14 cellular contexts compared by ENCODE assay signal in genomic region chr14:34065222-34065621, GRCh38.
DNase-seq lines count a peak whose midpoint lies in the region; ATAC-seq and TF ChIP-seq lines count a peak whose summit lies in the region.
"Had no signal": no experiment of that assay in that cellular context is flagged by ENCODE, and none has a peak within 500 bp of the region (broad histone marks: within the 10 kb centered on the region; RNA-seq: fewer than 3 reads in every experiment).

No MANE protein-coding gene starts in this region.

- H4K12ac ChIP-seq in trophoblast cell (ENCODE audit: low read depth, low read length), result no peak overlapping the region

- ATAC-seq in heart right ventricle, result no peak
- ATAC-seq: HCT116 had no signal

- H3K36me3 ChIP-seq in heart right ventricle (no peaks in the 10 kb centered on the region), HAP-1 (replicated peaks) (no peaks in the 10 kb centered on the region), ascending aorta (no peaks in the 10 kb centered on the region), trophoblast cell (ENCODE audit: control insufficient read depth in 1 of 2, insufficient read depth in 2 of 2, low read length in 2 of 2) (no peaks in the 10 kb centered on the region)
- H3K36me3 ChIP-seq: BLaER1 treated with 17β-estradiol and CSF1 and Interleukin-3, amounts not matched to agents 10 nM and 100 nM had no signal

- no peak overlapping the region for H2BK120ac ChIP-seq in trophoblast cell (ENCODE audit: insufficient read depth, low read length, poor library complexity)

- no peak overlapping the region for H4K91ac ChIP-seq in trophoblast cell (ENCODE audit: low read depth, low read length)

- H2AK5ac ChIP-seq in trophoblast cell (ENCODE audit: low read length), result no peak overlapping the region

- peaks cover 0 to 11% (median 0%) of the 10 kb centered on the region in 11 donors for H3K9me3 ChIP-seq in heart right ventricle
- no peaks in the 10 kb centered on the region for H3K9me3 ChIP-seq in HAP-1
- H3K9me3 ChIP-seq in ascending aorta, result no peaks in the 10 kb centered on the region
- H3K9me3 ChIP-seq in trophoblast cell (ENCODE audit: insufficient read depth, low read depth, low read length), result peaks cover 2% of the 10 kb centered on the region

- no peaks in the 10 kb centered on the region for H3K36me3 Mint-ChIP-seq in activated CD4-positive, alpha-beta memory T cell treated with anti-CD3 and anti-CD28 coated beads for 36 hours
- H3K36me3 Mint-ChIP-seq: CD4-positive, CD25-positive, alpha-beta regulatory T cell had no signal

- H3K9ac ChIP-seq in trophoblast cell (ENCODE audit: low read length), result no peak overlapping the region
- H3K9ac ChIP-seq: BLaER1 treated with 17β-estradiol and CSF1 and Interleukin-3, amounts not matched to agents 10 nM and 100 nM had no signal

- no peak overlapping the region for H3K23ac ChIP-seq in trophoblast cell (ENCODE audit: low read length)

- DNase-seq in heart right ventricle (no peak), cardiac septum (ENCODE audit: low spot score) (no peak), HAP-1 (ENCODE audit: low spot score in 2 of 2) (peak; percentile 20 to 32), ascending aorta (ENCODE audit: low spot score in 2 of 2) (no peak), trophoblast cell (peak; percentile 53 to 85), globus pallidus (ENCODE audit: low spot score) (no peak), activated gamma-delta T cell (lab: John Stamatoyannopoulos, UW) (no peak)
- no peak for DNase-seq in activated CD4-positive, alpha-beta memory T cell treated with anti-CD3 and anti-CD28 coated beads for 36 hours
- DNase-seq: ACHN; Calu3; CD4-positive, CD25-positive, alpha-beta regulatory T cell; DMS 273 treated with DMSO at 0.1 percent for 48 hours had no signal

- H3K4me1 Mint-ChIP-seq in activated CD4-positive, alpha-beta memory T cell treated with anti-CD3 and anti-CD28 coated beads for 36 hours (ENCODE audit: low read depth), result peaks cover 2% of the 10 kb centered on the region

- peak overlapping the region; percentile 37 to 88 (median 78) for H3K27ac ChIP-seq in heart right ventricle
- peak overlapping the region; percentile 58 to 69 for H3K27ac ChIP-seq in ascending aorta
- H3K27ac ChIP-seq in trophoblast cell (ENCODE audit: low read depth, low read length), result no peak overlapping the region
- H3K27ac ChIP-seq: BLaER1 treated with 17β-estradiol and CSF1 and Interleukin-3, amounts not matched to agents 10 nM and 100 nM had no signal

- H3K79me2 ChIP-seq in trophoblast cell (ENCODE audit: control insufficient read depth, insufficient read depth, low read length, poor library complexity), result peaks cover 3% of the 10 kb centered on the region

- no peak overlapping the region for H3K4me3 Mint-ChIP-seq in activated CD4-positive, alpha-beta memory T cell treated with anti-CD3 and anti-CD28 coated beads for 36 hours
- H3K4me3 Mint-ChIP-seq: CD4-positive, CD25-positive, alpha-beta regulatory T cell had no signal

- H3K4me3 ChIP-seq in heart right ventricle (no peak overlapping the region), HAP-1 (no peak overlapping the region), ascending aorta (no peak overlapping the region), trophoblast cell (ENCODE audit: low read depth, low read length) (no peak overlapping the region)
- H3K4me3 ChIP-seq: BLaER1 treated with 17β-estradiol and CSF1 and Interleukin-3, amounts not matched to agents 10 nM and 100 nM had no signal

- no peak for TF ChIP-seq CTCF in heart right ventricle (IDR thresholded peaks at IDR 0.05)
- TF ChIP-seq CTCF in ascending aorta (IDR thresholded peaks at IDR 0.05), result no peak

- WGBS in heart right ventricle, 2 donors, result 97 to 98% methylated on average over 4 of the region's 4 CpGs
- WGBS in trophoblast cell (ENCODE audit: extremely low coverage, insufficient coverage, insufficient read length), result no CpG with 5 or more reads among the region's 4 CpGs

- H3K27me3 ChIP-seq in heart right ventricle (no peaks in the 10 kb centered on the region), HAP-1 (ENCODE audit: low read depth) (no peaks in the 10 kb centered on the region), ascending aorta (no peaks in the 10 kb centered on the region), trophoblast cell (ENCODE audit: insufficient read depth, low read length) (no peaks in the 10 kb centered on the region)
- H3K27me3 ChIP-seq: BLaER1 treated with 17β-estradiol and CSF1 and Interleukin-3, amounts not matched to agents 10 nM and 100 nM had no signal

- peaks cover 6% of the 10 kb centered on the region for H3K79me1 ChIP-seq in trophoblast cell (ENCODE audit: low read length)

- H2BK12ac ChIP-seq in trophoblast cell (ENCODE audit: low read length), result no peak overlapping the region

- H3K9me3 Mint-ChIP-seq in activated CD4-positive, alpha-beta memory T cell treated with anti-CD3 and anti-CD28 coated beads for 36 hours, result no peaks in the 10 kb centered on the region

- intact Hi-C loops in heart right ventricle (cut with DNase I), result loop anchor here in 7 of 10 donors (2.0 to 10.0 kb wide), 5 partner anchors 16 to 170 kb away; partner anchors contain the start of gene EGLN3 (in 3 of the 7)
- intact Hi-C loops in cardiac septum (cut with DNase I), result no loop called here
- intact Hi-C loops in ascending aorta (cut with DNase I), result loop anchor here (10.0 kb wide), 1 partner anchor 810 kb away; the partner anchor contains the start of gene BAZ1A
- intact Hi-C loops in activated CD4-positive, alpha-beta memory T cell treated with anti-CD3 and anti-CD28 coated beads for 36 hours (cut with micrococcal nuclease), result no loop called here

- no peak overlapping the region for H3K14ac ChIP-seq in trophoblast cell (ENCODE audit: low read length)

- no peak overlapping the region for H2AFZ ChIP-seq in trophoblast cell (ENCODE audit: insufficient read depth, low read length, poor library complexity)

- POLR2A ChIA-PET in activated CD4-positive, alpha-beta memory T cell treated with anti-CD3 and anti-CD28 coated beads for 36 hours (lab: Charles Lee), result no interaction called here

- H3K4me1 ChIP-seq in heart right ventricle (peaks cover 11 to 59% (median 21%) of the 10 kb centered on the region in 9 donors), HAP-1 (no peaks in the 10 kb centered on the region), ascending aorta (peaks cover 0 to 9% of the 10 kb centered on the region in 2 donors), trophoblast cell (ENCODE audit: control insufficient read depth in 1 of 2, insufficient read depth in 2 of 2, low read length in 2 of 2) (peaks cover 5% of the 10 kb centered on the region in 2 experiments)
- H3K4me1 ChIP-seq: BLaER1 treated with 17β-estradiol and CSF1 and Interleukin-3, amounts not matched to agents 10 nM and 100 nM had no signal

- H4K8ac ChIP-seq in trophoblast cell (ENCODE audit: low read depth, low read length), result no peak overlapping the region

- in situ Hi-C loops in HAP-1 (cut with MboI; ENCODE audit: low sequenced_read_pairs), result no loop called here

- no peak overlapping the region for H3K4ac ChIP-seq in trophoblast cell (ENCODE audit: low read depth, low read length)

- H3K18ac ChIP-seq in trophoblast cell (ENCODE audit: low read length), result no peak overlapping the region

- peaks cover 5% of the 10 kb centered on the region for H3K27me3 Mint-ChIP-seq in activated CD4-positive, alpha-beta memory T cell treated with anti-CD3 and anti-CD28 coated beads for 36 hours

- H3K27ac Mint-ChIP-seq in activated CD4-positive, alpha-beta memory T cell treated with anti-CD3 and anti-CD28 coated beads for 36 hours, result no peak overlapping the region
- H3K27ac Mint-ChIP-seq: CD4-positive, CD25-positive, alpha-beta regulatory T cell had no signal

- CTCF ChIA-PET in activated CD4-positive, alpha-beta memory T cell treated with anti-CD3 and anti-CD28 coated beads for 36 hours (lab: Charles Lee), result no interaction called here

- no peak overlapping the region for H2BK5ac ChIP-seq in trophoblast cell (ENCODE audit: low read depth, low read length, poor library complexity)

- H3K4me2 ChIP-seq in trophoblast cell (ENCODE audit: low read length), result no peak overlapping the region
- H3K4me2 ChIP-seq: BLaER1 treated with 17β-estradiol and CSF1 and Interleukin-3, amounts not matched to agents 10 nM and 100 nM had no signal

Comparison
In these comparisons a context has a peak if more than half of its experiments do, and no peak if none do; other contexts are left out.
1. intact Hi-C loops: an anchor here in heart right ventricle (2.0 to 10.0 kb wide) and ascending aorta (10.0 kb wide); none called in cardiac septum and activated CD4-positive, alpha-beta memory T cell treated with anti-CD3 and anti-CD28 coated beads for 36 hours.
2. DNase-seq: peak in HAP-1 (2 of 2) and trophoblast cell (2 of 2); none in heart right ventricle (0 of 2), cardiac septum (single experiment), ascending aorta (0 of 2), globus pallidus (single experiment), activated gamma-delta T cell (single experiment) and activated CD4-positive, alpha-beta memory T cell treated with anti-CD3 and anti-CD28 coated beads for 36 hours (single experiment).